ENCODE assay signal across 26 cellular contexts in the genomic region with DNA sequence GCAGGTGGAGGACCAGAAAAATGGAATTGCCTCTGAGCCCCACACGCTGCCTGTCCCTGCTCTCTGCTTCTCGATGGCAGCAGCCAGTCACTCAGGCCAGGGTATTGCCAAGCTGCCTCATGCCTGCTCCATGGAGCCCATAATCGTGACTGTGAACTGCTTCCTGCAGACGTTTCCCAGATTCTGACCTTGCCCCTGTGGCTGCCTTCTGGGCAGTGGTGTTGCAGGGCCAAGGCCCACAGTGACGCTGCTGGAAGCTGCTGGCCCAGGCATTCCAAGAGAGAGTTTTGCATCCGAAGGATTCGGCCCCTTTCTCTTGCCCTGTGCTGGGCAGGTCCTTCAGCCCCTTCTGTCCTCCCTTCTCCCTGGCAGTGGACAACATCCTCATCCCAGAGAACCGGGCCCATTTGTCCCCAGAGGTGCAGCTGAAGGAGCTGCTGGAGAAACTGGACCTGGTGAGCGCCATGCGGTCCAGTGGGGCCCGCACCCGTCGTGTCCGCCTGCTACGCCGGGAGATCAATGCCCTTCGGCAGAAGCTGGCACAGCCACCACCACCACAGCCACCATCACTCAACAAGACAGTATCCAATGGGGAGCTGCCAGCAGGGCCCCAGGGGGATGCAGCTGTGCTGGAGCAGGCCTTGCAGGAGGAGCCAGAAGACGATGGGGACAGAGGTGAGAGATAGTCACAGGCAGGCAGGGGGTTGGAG. TPM values are rescaled to one million over a fixed set of nuclear protein-coding genes. Genes with fewer than 3 reads are reported as not detected.
A peak's percentile ranks its signal among the peaks of the same experiment; 100 is the strongest.
DNase-seq lines count a peak whose midpoint lies in the region; ATAC-seq and TF ChIP-seq lines count a peak whose summit lies in the region.
"Had no signal": no experiment of that assay in that cellular context is flagged by ENCODE, and none has a peak within 500 bp of the region (broad histone marks: within the 10 kb centered on the region; RNA-seq: fewer than 3 reads in every experiment).

No MANE protein-coding gene starts in this region.

- H3K36me3 ChIP-seq in Peyer's patch (peaks cover 0 to 89% (median 0%) of the 10 kb centered on the region in 3 donors), transverse colon (peaks cover 0 to 60% (median 20%) of the 10 kb centered on the region in 4 donors)

- H3K4me1 ChIP-seq in Peyer's patch (peaks cover 0 to 20% (median 0%) of the 10 kb centered on the region in 4 donors), transverse colon (peaks cover 0 to 61% (median 26%) of the 10 kb centered on the region in 4 donors), foreskin keratinocyte (no peaks in the 10 kb centered on the region)
- H3K4me1 ChIP-seq: A549 had no signal

- ATAC-seq in left colon (peak; percentile 24), foreskin keratinocyte (no peak)
- ATAC-seq: A549 had no signal

- H3K27ac ChIP-seq in Peyer's patch (peak overlapping the region in 3 of 4 donors; percentile 51 to 84 (median 58)), transverse colon (peak overlapping the region; percentile 74 to 87 (median 86)), foreskin keratinocyte (no peak overlapping the region), substantia nigra (ENCODE audit: low read depth, low read length, poor library complexity, severe bottlenecking) (no peak overlapping the region)
- H3K27ac ChIP-seq: A549, HL-60 had no signal

- no peak for TF ChIP-seq EP300 in transverse colon (IDR thresholded peaks at IDR 0.05; ENCODE audit: low read depth)

- DNase-seq in Peyer's patch: no peak
- peak; percentile 10 for DNase-seq in dermis blood vessel endothelial cell
- DNase-seq in left colon: no peak
- no peak for DNase-seq in transverse colon
- no peak for DNase-seq in foreskin keratinocyte
- DNase-seq in substantia nigra (lab: John Stamatoyannopoulos, UW): no peak
- no peak for DNase-seq in NCI-H2081 (lab: John Stamatoyannopoulos, UW)
- DNase-seq: AML-193; CD8-positive, alpha-beta memory T cell; DMS 273 treated with DMSO at 0.1 percent for 48 hours; DMS79 treated with DMSO at 0.1 percent for 48 hours; GF-D8; HCEC 1CT; NCI-H1048; NCI-H1417; NCI-H1694; NCI-H2081 treated with DMSO at 0.1 percent for 48 hours; NCI-H2171; NCI-H226; NCI-H510A; NCI-H69; OCI-M1; SK-N-SH had no signal

- H3K9me3 ChIP-seq in Peyer's patch (no peaks in the 10 kb centered on the region), transverse colon (no peaks in the 10 kb centered on the region)
- H3K9me3 ChIP-seq: A549, SK-N-SH had no signal

- TF ChIP-seq CTCF in Peyer's patch (IDR thresholded peaks at IDR 0.05) (no peak), transverse colon (IDR thresholded peaks at IDR 0.05) (no peak), foreskin keratinocyte (conservative IDR thresholded peaks at IDR 0.05) (no peak)

- TF ChIP-seq POLR2A in Peyer's patch (IDR thresholded peaks at IDR 0.05) (no peak), transverse colon (IDR thresholded peaks at IDR 0.05) (no peak)

- no peaks in the 10 kb centered on the region for H3K27me3 ChIP-seq in Peyer's patch
- H3K27me3 ChIP-seq in transverse colon: no peaks in the 10 kb centered on the region
- H3K27me3 ChIP-seq in foreskin keratinocyte: no peaks in the 10 kb centered on the region

- in situ Hi-C loops in transverse colon (cut with MboI; ENCODE audit: low pct_ligation_motif_present in 1 of 4, low pct_unique_long_range_greater_than_20kb in 1 of 4, low sequenced_read_pairs in 3 of 4): no loop called here

- intact Hi-C loops in left colon (cut with DNase I, micrococcal nuclease) (no loop called here), transverse colon (cut with DNase I; ENCODE audit: low total_unique reads) (no loop called here)

- WGBS in transverse colon (ENCODE audit: low coverage in 1 of 2), 2 donors: 88% methylated on average over 17 of the region's 18 CpGs; no CpG with 5 or more reads in 1 of the 2 donors

- H3K4me3 ChIP-seq in Peyer's patch (no peak overlapping the region), transverse colon (peak overlapping the region in 2 of 4 donors; percentile 16 to 26)
- H3K4me3 ChIP-seq: A549 had no signal

RNA-seq across cellular contexts. Expression of gene BRPF3, which starts 14.5 kb away (rescaled TPM):
- total RNA-seq in Peyer's patch: 10 to 100 TPM; 49.6 to 71.0 (median 65.0) TPM
- 11.6 and 14.9 TPM in 2 replicates for total RNA-seq in dermis blood vessel endothelial cell
- 10 to 100 TPM; 75.0 to 75.6 TPM for total RNA-seq in left colon
- total RNA-seq in transverse colon: 100 to 1,000 TPM in 2 of 4 donors, 10 to 100 TPM in 2; 74.8 to 209 (median 90.6) TPM
- total RNA-seq in foreskin keratinocyte: 6.9 and 7.3 TPM in 2 replicates
- 4.1 and 4.2 TPM in 2 replicates for polyA plus RNA-seq in foreskin keratinocyte

RNA-seq across cellular contexts. Expression of gene PNPLA1, which starts 58.8 kb away (rescaled TPM):
- total RNA-seq in Peyer's patch: 1 to 10 TPM in 3 of 4 donors, not detected in 1; 1.3 to 4.0 (median 3.0) TPM
- not detected in 2 replicates for total RNA-seq in dermis blood vessel endothelial cell
- under 1 TPM; 0.43 to 0.53 TPM for total RNA-seq in left colon
- 1 to 10 TPM in 1 of 4 donors, under 1 TPM in 1, not detected in 2; 0.79 to 1.1 TPM for total RNA-seq in transverse colon
- total RNA-seq in foreskin keratinocyte: not detected in 2 replicates
- not detected in 2 replicates for polyA plus RNA-seq in foreskin keratinocyte
- total RNA-seq: CD8-positive, alpha-beta memory T cell; H1 had no signal
- polyA plus RNA-seq: CD8-positive, alpha-beta memory T cell; H1; SK-N-SH had no signal

Comparison
In these comparisons a context has a peak if more than half of its experiments do, and no peak if none do; other contexts are left out.
1. H3K27ac ChIP-seq: peak in Peyer's patch (3 of 4) and transverse colon (4 of 4); none in foreskin keratinocyte (single experiment) and substantia nigra (single experiment).